Comparison of ENCODE assay signal across 15 cellular contexts in genomic region chr6:111802720-111803119, GRCh38.
A peak's percentile ranks its signal among the peaks of the same experiment; 100 is the strongest.
DNase-seq lines count a peak whose midpoint lies in the region; ATAC-seq and TF ChIP-seq lines count a peak whose summit lies in the region.
"Had no signal": no experiment of that assay in that cellular context is flagged by ENCODE, and none has a peak within 500 bp of the region (broad histone marks: within the 10 kb centered on the region; RNA-seq: fewer than 3 reads in every experiment).

No MANE protein-coding gene starts in this region.

- H3K4me3 ChIP-seq in lower lobe of right lung = no peak overlapping the region
- no peak overlapping the region for H3K4me3 ChIP-seq in upper lobe of left lung
- H3K4me3 ChIP-seq: body of pancreas had no signal

- H3K27ac Mint-ChIP-seq in activated naive CD8-positive, alpha-beta T cell = peak overlapping the region; percentile 99
- H3K27ac Mint-ChIP-seq: progenitor cell of endocrine pancreas had no signal

- no peaks in the 10 kb centered on the region for H3K36me3 ChIP-seq in lower lobe of right lung
- H3K36me3 ChIP-seq in upper lobe of left lung = no peaks in the 10 kb centered on the region

- no peak for TF ChIP-seq POLR2A in upper lobe of left lung (IDR thresholded peaks at IDR 0.05)

- H3K9me3 ChIP-seq in lower lobe of right lung (no peaks in the 10 kb centered on the region), upper lobe of left lung (no peaks in the 10 kb centered on the region)
- H3K9me3 ChIP-seq: BE2C, body of pancreas had no signal

- no peaks in the 10 kb centered on the region for H3K27me3 Mint-ChIP-seq in activated naive CD8-positive, alpha-beta T cell
- H3K27me3 Mint-ChIP-seq: progenitor cell of endocrine pancreas had no signal

- H3K4me1 Mint-ChIP-seq in activated naive CD8-positive, alpha-beta T cell (ENCODE audit: low read depth) = peaks cover 96% of the 10 kb centered on the region

- TF ChIP-seq CTCF in lower lobe of right lung (IDR thresholded peaks at IDR 0.05) (no peak), upper lobe of left lung (IDR thresholded peaks at IDR 0.05) (no peak)

- H3K4me3 Mint-ChIP-seq in activated naive CD8-positive, alpha-beta T cell = peak overlapping the region; percentile 81

- no peak for TF ChIP-seq EP300 in upper lobe of left lung (IDR thresholded peaks at IDR 0.05)

- peaks cover 57% of the 10 kb centered on the region for H3K4me1 ChIP-seq in lower lobe of right lung
- peaks cover 32 to 52% (median 41%) of the 10 kb centered on the region in 4 donors for H3K4me1 ChIP-seq in upper lobe of left lung
- H3K4me1 ChIP-seq: body of pancreas had no signal

- intact Hi-C loops in left ventricle myocardium superior (cut with micrococcal nuclease) (no loop called here), left cardiac atrium (cut with DNase I) (loop anchor here in 1 of 2 donors (5.0 kb wide), 1 partner anchor 70 kb away; the partner anchor contains the start of gene FYN), lower lobe of right lung (cut with DNase I) (no loop called here)

- H3K27ac ChIP-seq in lower lobe of right lung = peak overlapping the region; percentile 46
- H3K27ac ChIP-seq in upper lobe of left lung = peak overlapping the region in 3 of 4 donors; percentile 75 to 79 (median 76)
- H3K27ac ChIP-seq: body of pancreas, HL-60 had no signal

- ATAC-seq in left ventricle myocardium superior (peak; percentile 18), left cardiac atrium (no peak), lower lobe of right lung (no peak), upper lobe of left lung (ENCODE audit: low FRiP score in 2 of 2) (no peak), GM21390 (IDR thresholded peaks at IDR 0.05; ENCODE audit: unreplicated experiment) (no peak)
- ATAC-seq: body of pancreas had no signal

- H3K27me3 ChIP-seq in lower lobe of right lung (ENCODE audit: low read depth) (no peaks in the 10 kb centered on the region), upper lobe of left lung (no peaks in the 10 kb centered on the region)
- H3K27me3 ChIP-seq: BE2C, body of pancreas had no signal

- no peak for DNase-seq in left ventricle myocardium superior
- no peak for DNase-seq in left cardiac atrium
- no peak for DNase-seq in lower lobe of right lung
- no peak for DNase-seq in upper lobe of left lung
- no peak for DNase-seq in COR-L47 (lab: John Stamatoyannopoulos, UW)
- DNase-seq: BE2C, body of pancreas, NCI-H1048, NCI-H2081 treated with DMSO at 0.1 percent for 48 hours, NCI-H510A treated with DMSO at 0.1 percent for 48 hours, trophoblast cell had no signal

- no peaks in the 10 kb centered on the region for H3K9me3 Mint-ChIP-seq in activated naive CD8-positive, alpha-beta T cell (ENCODE audit: low read depth)

- peaks cover 31% of the 10 kb centered on the region for H3K36me3 Mint-ChIP-seq in activated naive CD8-positive, alpha-beta T cell

- WGBS in upper lobe of left lung, 2 donors = 73 to 76% methylated on average over 2 of the region's 2 CpGs
